9 cellular contexts compared by ENCODE assay signal in genomic region chr10:110221721-110222261, GRCh38. TPM values are rescaled to one million over a fixed set of nuclear protein-coding genes. Genes with fewer than 3 reads are reported as not detected.
DNase-seq lines count a peak whose midpoint lies in the region; ATAC-seq lines count a peak whose summit lies in the region.
"Had no signal": no experiment of that assay in that cellular context is flagged by ENCODE, and none has a peak within 500 bp of the region (broad histone marks: within the 10 kb centered on the region; RNA-seq: fewer than 3 reads in every experiment).

No MANE protein-coding gene starts in this region.

- H3K4me3 ChIP-seq in Jurkat, Clone E6-1 (ENCODE audit: low read length), result no peak overlapping the region

- ATAC-seq in GM21786 (IDR thresholded peaks at IDR 0.05; ENCODE audit: unreplicated experiment), result peak; percentile 51
- ATAC-seq in T-helper 17 cell, result peak; percentile 59

- DNase-seq in EH (ENCODE audit: low read depth) (peak; percentile 94), T-helper 17 cell (peak; percentile 54 to 74 (median 58)), anterior cingulate cortex (lab: John Stamatoyannopoulos, UW) (peak in 54 of 58 donors; percentile 23 to 89 (median 69)), hepatic stellate cell (ENCODE audit: low spot score) (peak; percentile 82), retina (peak; percentile 57), NCI-H187 treated with DMSO at 0.1 percent for 48 hours (lab: John Stamatoyannopoulos, UW) (no peak)
- peak; percentile 39 for DNase-seq in Jurkat, Clone E6-1 (ENCODE audit: low read depth, low spot score)

- no peaks in the 10 kb centered on the region for H3K36me3 Mint-ChIP-seq in T-helper 17 cell (ENCODE audit: low read depth)
- H3K36me3 Mint-ChIP-seq: immature natural killer cell had no signal

- peak overlapping the region; percentile 84 for H3K27ac Mint-ChIP-seq in T-helper 17 cell
- H3K27ac Mint-ChIP-seq: immature natural killer cell had no signal

- peaks cover 26% of the 10 kb centered on the region for H3K4me1 Mint-ChIP-seq in T-helper 17 cell

- H3K9me3 ChIP-seq in T-helper 17 cell (ENCODE audit: control insufficient read depth, low read length, poor library complexity, severe bottlenecking), result no peaks in the 10 kb centered on the region

- peak overlapping the region; percentile 81 for H3K4me3 Mint-ChIP-seq in T-helper 17 cell

- H3K27me3 Mint-ChIP-seq in T-helper 17 cell, result no peaks in the 10 kb centered on the region

RNA-seq across cellular contexts. Expression of gene MXI1, which starts 14.4 kb away (rescaled TPM):
- 18.3 TPM for polyA plus RNA-seq in Jurkat, Clone E6-1 (2012; ENCODE audit: insufficient read depth, insufficient read length)
- total RNA-seq in T-helper 17 cell, result 10 to 100 TPM; 43.2 to 48.8 TPM
